In the genomic region with DNA sequence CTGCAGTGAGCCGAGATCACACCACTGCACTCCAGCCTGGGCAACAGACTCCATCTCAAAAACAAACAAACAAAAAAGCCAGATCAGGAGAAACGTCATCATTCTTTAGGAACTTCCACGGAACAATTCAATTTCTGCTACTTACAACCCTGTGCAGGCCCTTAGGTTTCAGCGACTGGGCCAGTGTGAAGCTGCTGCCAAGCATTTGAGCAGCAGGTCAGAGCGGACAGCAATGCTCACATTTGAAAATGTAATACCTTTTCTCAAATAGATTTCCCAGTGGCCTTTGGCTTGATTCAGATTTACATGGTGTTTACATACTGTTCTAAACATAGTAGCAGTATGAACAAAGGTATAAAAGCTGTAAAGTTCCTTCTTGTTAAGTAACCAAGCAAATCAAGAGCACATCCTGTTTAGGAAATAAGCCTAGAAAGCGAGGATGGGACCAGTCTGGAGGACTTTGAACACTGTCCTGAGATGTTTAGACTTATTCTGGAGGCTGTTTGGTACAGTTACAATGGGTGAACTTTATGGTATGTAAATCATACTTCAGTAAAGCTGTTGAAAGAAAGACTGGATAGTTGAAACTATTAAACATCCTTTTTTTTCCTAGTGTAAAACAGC, we compare ENCODE assay signal across 1 cellular context.
TF ChIP-seq lines count a peak whose summit lies in the region.

No MANE protein-coding gene starts in this region.

TF ChIP-seq in WTC11, 78 proteins besides CTCF, POLR2A, EP300 and RAD21 (continued from another document):
- TF ChIP-seq SMAD4 (CRISPR knock-in tag; IDR thresholded peaks at IDR 0.05) (no peak), ETV6 (CRISPR knock-in tag; IDR thresholded peaks at IDR 0.05) (no peak), TCF7 (CRISPR knock-in tag; IDR thresholded peaks at IDR 0.05; ENCODE audit: low read depth) (no peak)
